16 cellular contexts compared by ENCODE assay signal in genomic region chr18:63604791-63605567, GRCh38. TPM values are rescaled to one million over a fixed set of nuclear protein-coding genes. Genes with fewer than 3 reads are reported as not detected.
DNase-seq lines count a peak whose midpoint lies in the region; ATAC-seq and TF ChIP-seq lines count a peak whose summit lies in the region.
"Had no signal": no experiment of that assay in that cellular context is flagged by ENCODE, and none has a peak within 500 bp of the region (broad histone marks: within the 10 kb centered on the region; RNA-seq: fewer than 3 reads in every experiment).

No MANE protein-coding gene starts in this region.

- DNase-seq in EL (peak; percentile 61), NCI-H1092 treated with DMSO at 0.1 percent for 48 hours (lab: John Stamatoyannopoulos, UW) (peak; percentile 47), amniotic epithelial cell (ENCODE audit: low read depth) (peak; percentile 33), omental fat pad (ENCODE audit: low spot score) (no peak), dorsolateral prefrontal cortex (no peak), ACHN (no peak)
- DNase-seq in CD8-positive, alpha-beta T cell, result no peak
- DNase-seq: activated CD4-positive, alpha-beta T cell treated with anti-CD3 and anti-CD28 coated beads, Interleukin-2, amount 10 ng/mL, durations not matched to agents 24 days and 14 days; CD4-positive, alpha-beta T cell; effector memory CD8-positive, alpha-beta T cell; head of caudate nucleus; Karpas-422; left ventricle myocardium inferior; nephron progenitor cell had no signal

- no peak overlapping the region for H3K4me3 Mint-ChIP-seq in CD8-positive, alpha-beta T cell
- H3K4me3 Mint-ChIP-seq: activated CD4-positive, alpha-beta T cell treated with anti-CD3 and anti-CD28 coated beads, Interleukin-2, amount 10 ng/mL, durations not matched to agents 24 days and 14 days; CD4-positive, alpha-beta T cell; effector memory CD8-positive, alpha-beta T cell; nephron progenitor cell; T-helper 1 cell treated with Interleukin-12 subunit alpha and Interleukin-12 subunit beta and Interleukin-4 antibody, amounts not matched to agents 30 μg/mL and 1 μg/mL, for 36 hours had no signal

- H3K27me3 Mint-ChIP-seq in CD8-positive, alpha-beta T cell (ENCODE audit: low read depth), result peaks cover 5% of the 10 kb centered on the region

- intact Hi-C loops in CD8-positive, alpha-beta T cell (cut with DNase I, micrococcal nuclease), result no loop called here
- intact Hi-C loops in dorsolateral prefrontal cortex (cut with DNase I), result no loop called here

- TF ChIP-seq CTCF in omental fat pad (IDR thresholded peaks at IDR 0.05), result no peak
- no peak for TF ChIP-seq CTCF in CD8-positive, alpha-beta T cell (IDR thresholded peaks at IDR 0.05)
- no peak for TF ChIP-seq CTCF in dorsolateral prefrontal cortex (IDR thresholded peaks at IDR 0.05 in 54 of 56, conservative IDR thresholded peaks at IDR 0.05 in 2 of 56; ENCODE audit: low read depth in 1 of 56, partially characterized antibody in 56 of 56)

- no peaks in the 10 kb centered on the region for H3K9me3 Mint-ChIP-seq in CD8-positive, alpha-beta T cell
- H3K9me3 Mint-ChIP-seq: activated CD4-positive, alpha-beta T cell treated with anti-CD3 and anti-CD28 coated beads, Interleukin-2, amount 10 ng/mL, durations not matched to agents 24 days and 14 days; CD4-positive, alpha-beta T cell; effector memory CD8-positive, alpha-beta T cell; nephron progenitor cell; T-helper 1 cell treated with Interleukin-12 subunit alpha and Interleukin-12 subunit beta and Interleukin-4 antibody, amounts not matched to agents 30 μg/mL and 1 μg/mL, for 36 hours had no signal

- in situ Hi-C loops in ACHN (cut with HindIII; ENCODE audit: low pct_ligation_motif_present, low pct_unique_long_range_greater_than_20kb, low sequenced_read_pairs), result no loop called here

- POLR2A ChIA-PET in CD8-positive, alpha-beta T cell (lab: Charles Lee), result no interaction called here

- H3K4me1 Mint-ChIP-seq in CD8-positive, alpha-beta T cell (ENCODE audit: low read depth), result no peaks in the 10 kb centered on the region
- H3K4me1 Mint-ChIP-seq: activated CD4-positive, alpha-beta T cell treated with anti-CD3 and anti-CD28 coated beads, Interleukin-2, amount 10 ng/mL, durations not matched to agents 24 days and 14 days; nephron progenitor cell had no signal

- H3K4me3 ChIP-seq in CD8-positive, alpha-beta T cell (ENCODE audit: low read depth, low read length), result no peak overlapping the region
- no peak overlapping the region for H3K4me3 ChIP-seq in dorsolateral prefrontal cortex
- H3K4me3 ChIP-seq: left ventricle myocardium inferior had no signal

- H3K4me1 ChIP-seq in CD8-positive, alpha-beta T cell (ENCODE audit: insufficient read depth, low read length), result no peaks in the 10 kb centered on the region
- H3K4me1 ChIP-seq: left ventricle myocardium inferior had no signal

- H3K36me3 ChIP-seq in CD8-positive, alpha-beta T cell (ENCODE audit: insufficient read depth, low read length), result no peaks in the 10 kb centered on the region
- H3K36me3 ChIP-seq: left ventricle myocardium inferior had no signal

- CTCF ChIA-PET in CD8-positive, alpha-beta T cell (lab: Charles Lee), result interaction anchor here (0.8 kb wide), 1 partner anchor 10 kb away, joined by 3 read pairs; no protein-coding TSS in a partner anchor

- H3K27me3 ChIP-seq in CD8-positive, alpha-beta T cell (ENCODE audit: insufficient read depth, low read length), result no peaks in the 10 kb centered on the region
- no peaks in the 10 kb centered on the region for H3K27me3 ChIP-seq in dorsolateral prefrontal cortex

- ATAC-seq in omental fat pad (ENCODE audit: low FRiP score) (peak; percentile 71), HG03039 (IDR thresholded peaks at IDR 0.05; ENCODE audit: unreplicated experiment) (no peak)
- no peak for ATAC-seq in CD8-positive, alpha-beta T cell
- ATAC-seq: effector memory CD8-positive, alpha-beta T cell had no signal

- no peaks in the 10 kb centered on the region for H3K9me3 ChIP-seq in CD8-positive, alpha-beta T cell (ENCODE audit: low read length)

- H3K27ac ChIP-seq in CD8-positive, alpha-beta T cell (ENCODE audit: low read depth, low read length), result no peak overlapping the region
- no peak overlapping the region for H3K27ac ChIP-seq in dorsolateral prefrontal cortex
- H3K27ac ChIP-seq: left ventricle myocardium inferior had no signal

- H3K27ac Mint-ChIP-seq in CD8-positive, alpha-beta T cell, result no peak overlapping the region
- H3K27ac Mint-ChIP-seq: activated CD4-positive, alpha-beta T cell treated with anti-CD3 and anti-CD28 coated beads, Interleukin-2, amount 10 ng/mL, durations not matched to agents 24 days and 14 days; CD4-positive, alpha-beta T cell; effector memory CD8-positive, alpha-beta T cell; nephron progenitor cell; T-helper 1 cell treated with Interleukin-12 subunit alpha and Interleukin-12 subunit beta and Interleukin-4 antibody, amounts not matched to agents 30 μg/mL and 1 μg/mL, for 36 hours had no signal

- H3K36me3 Mint-ChIP-seq in CD8-positive, alpha-beta T cell, result no peaks in the 10 kb centered on the region

RNA-seq across cellular contexts. Expression of gene SERPINB13, which starts 17.8 kb away (rescaled TPM):
- total RNA-seq in omental fat pad (not detected), dorsolateral prefrontal cortex (under 1 TPM in 5 of 120 experiments, not detected in 115; 0.16 to 0.90 (median 0.32) TPM)
- total RNA-seq in CD8-positive, alpha-beta T cell, result not detected
- total RNA-seq: activated CD4-positive, alpha-beta T cell treated with anti-CD3 and anti-CD28 coated beads, Interleukin-2, amount 10 ng/mL, durations not matched to agents 24 days and 14 days; CD4-positive, alpha-beta T cell; left ventricle myocardium inferior had no signal

RNA-seq across cellular contexts. Expression of gene SERPINB4, which starts 39.1 kb away (rescaled TPM):
- total RNA-seq in omental fat pad (not detected), dorsolateral prefrontal cortex (1 to 10 TPM in 1 of 120 experiments, under 1 TPM in 1, not detected in 118; 0.59 to 1.4 TPM)
- not detected for total RNA-seq in CD8-positive, alpha-beta T cell
- total RNA-seq: activated CD4-positive, alpha-beta T cell treated with anti-CD3 and anti-CD28 coated beads, Interleukin-2, amount 10 ng/mL, durations not matched to agents 24 days and 14 days; CD4-positive, alpha-beta T cell; left ventricle myocardium inferior had no signal

RNA-seq across cellular contexts. Expression of gene SERPINB3, which starts 56.7 kb away (rescaled TPM):
- total RNA-seq in omental fat pad (not detected), dorsolateral prefrontal cortex (not detected)
- total RNA-seq in CD8-positive, alpha-beta T cell, result not detected
- total RNA-seq: activated CD4-positive, alpha-beta T cell treated with anti-CD3 and anti-CD28 coated beads, Interleukin-2, amount 10 ng/mL, durations not matched to agents 24 days and 14 days; CD4-positive, alpha-beta T cell; left ventricle myocardium inferior had no signal

Comparison
In these comparisons a context has a peak if more than half of its experiments do, and no peak if none do; other contexts are left out.
1. DNase-seq: peak in EL (single experiment), NCI-H1092 treated with DMSO at 0.1 percent for 48 hours (single experiment) and amniotic epithelial cell (single experiment); none in omental fat pad (single experiment), CD8-positive, alpha-beta T cell (0 of 7), dorsolateral prefrontal cortex (0 of 10) and ACHN (single experiment).